Comparison of ENCODE assay signal across 1 cellular context in the genomic region with DNA sequence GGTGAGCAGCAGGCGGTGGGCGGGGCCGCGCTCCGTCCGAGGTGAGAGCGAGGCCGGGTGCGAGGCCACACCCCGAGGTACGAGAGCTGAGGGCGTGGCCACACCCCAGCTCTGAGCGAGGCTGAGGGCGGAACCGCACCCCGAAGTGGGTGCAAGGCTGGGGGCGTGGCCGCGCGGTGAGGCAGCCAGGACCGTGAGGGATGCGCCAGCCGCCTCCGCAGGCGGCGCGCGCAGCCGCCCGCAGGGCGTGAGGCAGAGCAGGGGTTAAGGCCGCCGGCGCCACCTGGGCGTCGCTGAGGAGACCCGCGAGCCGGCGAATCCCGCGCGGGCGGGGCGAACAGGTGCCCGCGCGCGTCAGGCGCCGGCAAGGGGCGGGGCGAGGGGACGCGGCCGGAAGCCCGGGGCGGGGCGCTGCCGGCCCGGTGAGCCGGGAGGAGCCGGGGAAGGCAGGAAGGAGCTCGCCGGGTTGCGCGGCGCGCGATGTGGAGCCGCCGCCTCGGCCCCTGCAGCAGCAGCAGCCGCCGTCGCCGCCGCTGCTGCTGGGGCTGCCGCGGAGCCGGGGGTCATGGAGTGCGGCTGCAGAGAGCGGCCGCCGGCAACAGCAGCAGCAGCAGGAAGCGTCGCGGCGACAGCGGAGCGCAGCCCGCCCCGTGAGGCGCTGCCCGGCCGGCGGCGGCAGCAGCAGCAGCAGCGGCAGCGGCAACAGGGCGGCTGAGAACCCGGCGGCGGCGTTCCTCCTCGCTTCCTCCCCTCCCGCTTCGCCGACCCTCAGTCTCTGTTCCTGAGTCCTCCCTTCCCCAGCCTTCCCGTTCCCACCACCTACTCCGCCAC.
TF ChIP-seq lines count a peak whose summit lies in the region.

A gene with protein sequence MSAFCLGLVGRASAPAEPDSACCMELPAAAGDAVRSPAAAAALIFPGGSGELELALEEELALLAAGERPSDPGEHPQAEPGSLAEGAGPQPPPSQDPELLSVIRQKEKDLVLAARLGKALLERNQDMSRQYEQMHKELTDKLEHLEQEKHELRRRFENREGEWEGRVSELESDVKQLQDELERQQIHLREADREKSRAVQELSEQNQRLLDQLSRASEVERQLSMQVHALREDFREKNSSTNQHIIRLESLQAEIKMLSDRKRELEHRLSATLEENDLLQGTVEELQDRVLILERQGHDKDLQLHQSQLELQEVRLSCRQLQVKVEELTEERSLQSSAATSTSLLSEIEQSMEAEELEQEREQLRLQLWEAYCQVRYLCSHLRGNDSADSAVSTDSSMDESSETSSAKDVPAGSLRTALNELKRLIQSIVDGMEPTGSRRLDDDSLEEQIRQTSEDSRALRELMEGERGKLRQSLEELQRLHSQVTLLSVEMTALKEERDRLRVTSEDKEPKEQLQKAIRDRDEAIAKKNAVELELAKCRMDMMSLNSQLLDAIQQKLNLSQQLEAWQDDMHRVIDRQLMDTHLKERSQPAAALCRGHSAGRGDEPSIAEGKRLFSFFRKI (plus strand): TSS at position 449 of the 831 bp plus-strand sequence. CDS start 633 bp downstream, outside the sequence.

TF ChIP-seq in HepG2, 621 proteins besides CTCF, POLR2A, EP300 and RAD21 (continued from another document):
- TF ChIP-seq, protein P1, sequence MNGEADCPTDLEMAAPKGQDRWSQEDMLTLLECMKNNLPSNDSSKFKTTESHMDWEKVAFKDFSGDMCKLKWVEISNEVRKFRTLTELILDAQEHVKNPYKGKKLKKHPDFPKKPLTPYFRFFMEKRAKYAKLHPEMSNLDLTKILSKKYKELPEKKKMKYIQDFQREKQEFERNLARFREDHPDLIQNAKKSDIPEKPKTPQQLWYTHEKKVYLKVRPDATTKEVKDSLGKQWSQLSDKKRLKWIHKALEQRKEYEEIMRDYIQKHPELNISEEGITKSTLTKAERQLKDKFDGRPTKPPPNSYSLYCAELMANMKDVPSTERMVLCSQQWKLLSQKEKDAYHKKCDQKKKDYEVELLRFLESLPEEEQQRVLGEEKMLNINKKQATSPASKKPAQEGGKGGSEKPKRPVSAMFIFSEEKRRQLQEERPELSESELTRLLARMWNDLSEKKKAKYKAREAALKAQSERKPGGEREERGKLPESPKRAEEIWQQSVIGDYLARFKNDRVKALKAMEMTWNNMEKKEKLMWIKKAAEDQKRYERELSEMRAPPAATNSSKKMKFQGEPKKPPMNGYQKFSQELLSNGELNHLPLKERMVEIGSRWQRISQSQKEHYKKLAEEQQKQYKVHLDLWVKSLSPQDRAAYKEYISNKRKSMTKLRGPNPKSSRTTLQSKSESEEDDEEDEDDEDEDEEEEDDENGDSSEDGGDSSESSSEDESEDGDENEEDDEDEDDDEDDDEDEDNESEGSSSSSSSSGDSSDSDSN (CRISPR knock-in tag; IDR thresholded peaks at IDR 0.05) = 0 out of 2 replicates have a peak, but pooled peaks have one; percentile 27
- TF ChIP-seq ZFX (CRISPR knock-in tag; IDR thresholded peaks at IDR 0.05; ENCODE audit: low read depth) = peak; percentile 20; the same call in 1 of the 2 replicates
- 0 out of 2 replicates have a peak, but pooled peaks have one; percentile 8 for TF ChIP-seq RXRB (CRISPR knock-in tag; IDR thresholded peaks at IDR 0.05; ENCODE audit: borderline replicate concordance)
- TF ChIP-seq ZNF614 (CRISPR knock-in tag; IDR thresholded peaks at IDR 0.05; ENCODE audit: borderline replicate concordance) = 0 out of 2 replicates have a peak, but pooled peaks have one; percentile 15
- peak; percentile 69 for TF ChIP-seq HNRNPLL (IDR thresholded peaks at IDR 0.05; ENCODE audit: low read depth, low read length, poor library complexity, severe bottlenecking)
- TF ChIP-seq ZKSCAN5 (CRISPR knock-in tag; IDR thresholded peaks at IDR 0.05) = 0 out of 2 replicates have a peak, but pooled peaks have one; percentile 40
- TF ChIP-seq NR2F2 (IDR thresholded peaks at IDR 0.05; ENCODE audit: borderline replicate concordance, low read depth) = no peak
- TF ChIP-seq HNRNPUL1 (IDR thresholded peaks at IDR 0.05; ENCODE audit: low read depth, low read length) = no peak
- peak; percentile 53; the same call in 1 of the 2 replicates for TF ChIP-seq KDM5B (CRISPR knock-in tag; IDR thresholded peaks at IDR 0.05; ENCODE audit: borderline replicate concordance)
- 0 out of 2 replicates have a peak, but pooled peaks have one; percentile 46 for TF ChIP-seq CBFB (CRISPR knock-in tag; IDR thresholded peaks at IDR 0.05)
- peak; percentile 34; the same call in 1 of the 2 replicates for TF ChIP-seq ZNF773 (CRISPR knock-in tag; IDR thresholded peaks at IDR 0.05; ENCODE audit: borderline replicate concordance)
- TF ChIP-seq, protein P2, sequence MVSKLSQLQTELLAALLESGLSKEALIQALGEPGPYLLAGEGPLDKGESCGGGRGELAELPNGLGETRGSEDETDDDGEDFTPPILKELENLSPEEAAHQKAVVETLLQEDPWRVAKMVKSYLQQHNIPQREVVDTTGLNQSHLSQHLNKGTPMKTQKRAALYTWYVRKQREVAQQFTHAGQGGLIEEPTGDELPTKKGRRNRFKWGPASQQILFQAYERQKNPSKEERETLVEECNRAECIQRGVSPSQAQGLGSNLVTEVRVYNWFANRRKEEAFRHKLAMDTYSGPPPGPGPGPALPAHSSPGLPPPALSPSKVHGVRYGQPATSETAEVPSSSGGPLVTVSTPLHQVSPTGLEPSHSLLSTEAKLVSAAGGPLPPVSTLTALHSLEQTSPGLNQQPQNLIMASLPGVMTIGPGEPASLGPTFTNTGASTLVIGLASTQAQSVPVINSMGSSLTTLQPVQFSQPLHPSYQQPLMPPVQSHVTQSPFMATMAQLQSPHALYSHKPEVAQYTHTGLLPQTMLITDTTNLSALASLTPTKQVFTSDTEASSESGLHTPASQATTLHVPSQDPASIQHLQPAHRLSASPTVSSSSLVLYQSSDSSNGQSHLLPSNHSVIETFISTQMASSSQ (IDR thresholded peaks at IDR 0.05; ENCODE audit: low read depth) = no peak
- TF ChIP-seq, protein P2 (CRISPR knock-in tag; IDR thresholded peaks at IDR 0.05; ENCODE audit: borderline replicate concordance) = 0 out of 2 replicates have a peak, but pooled peaks have one; percentile 22
- TF ChIP-seq SP5 (CRISPR knock-in tag; IDR thresholded peaks at IDR 0.05; ENCODE audit: borderline replicate concordance, low read depth) = peak; percentile 69; the same call in 1 of the 2 replicates
- TF ChIP-seq ZNF589 (CRISPR knock-in tag; conservative IDR thresholded peaks at IDR 0.05) = no peak
- TF ChIP-seq, protein P3, sequence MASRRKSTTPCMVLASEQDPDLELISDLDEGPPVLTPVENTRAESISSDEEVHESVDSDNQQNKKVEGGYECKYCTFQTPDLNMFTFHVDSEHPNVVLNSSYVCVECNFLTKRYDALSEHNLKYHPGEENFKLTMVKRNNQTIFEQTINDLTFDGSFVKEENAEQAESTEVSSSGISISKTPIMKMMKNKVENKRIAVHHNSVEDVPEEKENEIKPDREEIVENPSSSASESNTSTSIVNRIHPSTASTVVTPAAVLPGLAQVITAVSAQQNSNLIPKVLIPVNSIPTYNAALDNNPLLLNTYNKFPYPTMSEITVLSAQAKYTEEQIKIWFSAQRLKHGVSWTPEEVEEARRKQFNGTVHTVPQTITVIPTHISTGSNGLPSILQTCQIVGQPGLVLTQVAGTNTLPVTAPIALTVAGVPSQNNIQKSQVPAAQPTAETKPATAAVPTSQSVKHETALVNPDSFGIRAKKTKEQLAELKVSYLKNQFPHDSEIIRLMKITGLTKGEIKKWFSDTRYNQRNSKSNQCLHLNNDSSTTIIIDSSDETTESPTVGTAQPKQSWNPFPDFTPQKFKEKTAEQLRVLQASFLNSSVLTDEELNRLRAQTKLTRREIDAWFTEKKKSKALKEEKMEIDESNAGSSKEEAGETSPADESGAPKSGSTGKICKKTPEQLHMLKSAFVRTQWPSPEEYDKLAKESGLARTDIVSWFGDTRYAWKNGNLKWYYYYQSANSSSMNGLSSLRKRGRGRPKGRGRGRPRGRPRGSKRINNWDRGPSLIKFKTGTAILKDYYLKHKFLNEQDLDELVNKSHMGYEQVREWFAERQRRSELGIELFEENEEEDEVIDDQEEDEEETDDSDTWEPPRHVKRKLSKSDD (CRISPR knock-in tag; IDR thresholded peaks at IDR 0.05; ENCODE audit: low read depth) = 0 out of 2 replicates have a peak, but pooled peaks have one; percentile 26
